9 cellular contexts compared by ENCODE assay signal in genomic region chr22:42296381-42296853, GRCh38. TPM values are rescaled to one million over a fixed set of nuclear protein-coding genes. Genes with fewer than 3 reads are reported as not detected.
A peak's percentile ranks its signal among the peaks of the same experiment; 100 is the strongest.
DNase-seq lines count a peak whose midpoint lies in the region; ATAC-seq, FAIRE-seq and TF ChIP-seq lines count a peak whose summit lies in the region.
"Had no signal": no experiment of that assay in that cellular context is flagged by ENCODE, and none has a peak within 500 bp of the region (broad histone marks: within the 10 kb centered on the region; RNA-seq: fewer than 3 reads in every experiment).

No MANE protein-coding gene starts in this region.

- H3K9me3 Mint-ChIP-seq in astrocyte (ENCODE audit: unreplicated experiment), result no peaks in the 10 kb centered on the region
- peaks cover 6% of the 10 kb centered on the region for H3K9me3 Mint-ChIP-seq in glutamatergic neuron (ENCODE audit: unreplicated experiment)

- H3K79me2 ChIP-seq in Loucy (ENCODE audit: insufficient read depth, low read length), result peaks cover 8% of the 10 kb centered on the region
- no peaks in the 10 kb centered on the region for H3K79me2 ChIP-seq in astrocyte (ENCODE audit: insufficient read depth, low read length)

- H3K36me3 Mint-ChIP-seq in astrocyte (ENCODE audit: low read depth, unreplicated experiment) (no peaks in the 10 kb centered on the region), glutamatergic neuron (ENCODE audit: unreplicated experiment) (no peaks in the 10 kb centered on the region)

- H3K4me3 Mint-ChIP-seq in astrocyte (ENCODE audit: unreplicated experiment) (no peak overlapping the region), glutamatergic neuron (ENCODE audit: unreplicated experiment) (no peak overlapping the region)

- no peak overlapping the region for H2AFZ ChIP-seq in Loucy (ENCODE audit: low read length)
- H2AFZ ChIP-seq in astrocyte (ENCODE audit: low read depth, low read length), result no peak overlapping the region

- no peak overlapping the region for H3K27ac Mint-ChIP-seq in astrocyte (ENCODE audit: unreplicated experiment)
- H3K27ac Mint-ChIP-seq in glutamatergic neuron (ENCODE audit: unreplicated experiment), result no peak overlapping the region

- ATAC-seq in GM21390 (IDR thresholded peaks at IDR 0.05; ENCODE audit: unreplicated experiment), result no peak

- TF ChIP-seq CTCF in Loucy (conservative IDR thresholded peaks at IDR 0.05; ENCODE audit: low read length) (peak; percentile 52), astrocyte (IDR thresholded peaks at IDR 0.05; ENCODE audit: insufficient read depth, low read depth, low read length) (peak; percentile 3), kidney epithelial cell (IDR thresholded peaks at IDR 0.05; ENCODE audit: insufficient read depth, low read length, poor library complexity, severe bottlenecking) (peak; percentile 31), glutamatergic neuron (IDR thresholded peaks at IDR 0.05; ENCODE audit: partially characterized antibody, unreplicated experiment) (no peak)

- peak; percentile 96 for DNase-seq in DMS 273 (lab: John Stamatoyannopoulos, UW; ENCODE audit: unreplicated experiment)
- DNase-seq in astrocyte (ENCODE audit: low read depth), result no peak
- DNase-seq in kidney epithelial cell (ENCODE audit: low read depth), result no peak
- DNase-seq in glutamatergic neuron, result no peak
- no peak for DNase-seq in ureter (ENCODE audit: low spot score)
- no peak for DNase-seq in HTR-8/SVneo (ENCODE audit: insufficient read length, low spot score)

- no peaks in the 10 kb centered on the region for H3K9me2 ChIP-seq in Loucy (replicated peaks; ENCODE audit: low read depth, low read length)

- H3K4me3 ChIP-seq in Loucy (ENCODE audit: low read length, poor library complexity, severe bottlenecking) (no peak overlapping the region), astrocyte (ENCODE audit: insufficient read depth, low read depth, low read length) (no peak overlapping the region), kidney epithelial cell (ENCODE audit: low read depth, low read length) (no peak overlapping the region)
- H3K4me3 ChIP-seq: vagina had no signal

- H3K27me3 ChIP-seq in Loucy (ENCODE audit: insufficient read depth, low read length, poor library complexity, severe bottlenecking) (no peaks in the 10 kb centered on the region), astrocyte (ENCODE audit: insufficient read depth, low read length) (no peaks in the 10 kb centered on the region), kidney epithelial cell (ENCODE audit: control insufficient read depth, insufficient read depth, low read length) (peaks cover 8% of the 10 kb centered on the region)
- H3K27me3 ChIP-seq: vagina had no signal

- H3K9ac ChIP-seq in Loucy (ENCODE audit: low read depth, low read length, poor library complexity, severe bottlenecking), result no peak overlapping the region
- no peak overlapping the region for H3K9ac ChIP-seq in astrocyte (ENCODE audit: low read length)

- H3K27ac ChIP-seq in astrocyte (ENCODE audit: low read depth, low read length), result no peak overlapping the region
- H3K27ac ChIP-seq: vagina had no signal

- no peaks in the 10 kb centered on the region for H3K36me3 ChIP-seq in Loucy (ENCODE audit: insufficient read depth, low read length)
- no peaks in the 10 kb centered on the region for H3K36me3 ChIP-seq in astrocyte (ENCODE audit: insufficient read depth, low read length)
- no peaks in the 10 kb centered on the region for H3K36me3 ChIP-seq in kidney epithelial cell (ENCODE audit: control insufficient read depth, insufficient read depth, low read length)
- H3K36me3 ChIP-seq: vagina had no signal

- peaks cover 13% of the 10 kb centered on the region for H3K4me1 Mint-ChIP-seq in astrocyte (ENCODE audit: low read depth, unreplicated experiment)
- peaks cover 32% of the 10 kb centered on the region for H3K4me1 Mint-ChIP-seq in glutamatergic neuron (ENCODE audit: low read depth, unreplicated experiment)

- peaks cover 58% of the 10 kb centered on the region for H3K4me1 ChIP-seq in Loucy (ENCODE audit: insufficient read depth, low read length, poor library complexity, severe bottlenecking)
- peaks cover 3% of the 10 kb centered on the region for H3K4me1 ChIP-seq in astrocyte (ENCODE audit: insufficient read depth, low read length)

- H3K27me3 Mint-ChIP-seq in astrocyte (ENCODE audit: low read depth, unreplicated experiment) (peaks cover 36% of the 10 kb centered on the region), glutamatergic neuron (ENCODE audit: unreplicated experiment) (peaks cover 11% of the 10 kb centered on the region)

- H3K4me2 ChIP-seq in Loucy (ENCODE audit: low read depth, low read length, poor library complexity, severe bottlenecking) (no peak overlapping the region), astrocyte (ENCODE audit: low read length) (no peak overlapping the region)

- H3K9me3 ChIP-seq in Loucy (ENCODE audit: insufficient read depth, low read depth, low read length) (no peaks in the 10 kb centered on the region), astrocyte (ENCODE audit: insufficient read depth, low read depth, low read length) (no peaks in the 10 kb centered on the region)
- H3K9me3 ChIP-seq: vagina had no signal

- H4K20me1 ChIP-seq in Loucy (ENCODE audit: insufficient read depth, low read length, poor library complexity, severe bottlenecking) (peaks cover 5% of the 10 kb centered on the region), astrocyte (ENCODE audit: insufficient read depth, low read length) (peaks cover 66% of the 10 kb centered on the region)

- FAIRE-seq in astrocyte (lab: Jason Lieb, UNC), result no peak
- FAIRE-seq in HTR-8/SVneo (lab: Jason Lieb, UNC), result no peak

- peaks cover 4% of the 10 kb centered on the region for H3F3A ChIP-seq in Loucy (ENCODE audit: low read depth)

RNA-seq across cellular contexts. Expression of gene TCF20, which starts 26.0 kb away (rescaled TPM):
- total RNA-seq in astrocyte, result 37.3 and 37.6 TPM in 2 replicates
- 48.2 and 52.4 TPM in 2 replicates for total RNA-seq in kidney epithelial cell
- 112 TPM for total RNA-seq in glutamatergic neuron (ENCODE audit: unreplicated experiment)
- total RNA-seq in ureter, result 64.9 TPM
